ENCODE assay signal across 3 cellular contexts in genomic region chr16:1141716-1142115, GRCh38. TPM values are rescaled to one million over a fixed set of nuclear protein-coding genes. Genes with fewer than 3 reads are reported as not detected.
"Had no signal": no experiment of that assay in that cellular context is flagged by ENCODE, and none has a peak within 500 bp of the region (broad histone marks: within the 10 kb centered on the region; RNA-seq: fewer than 3 reads in every experiment).

No MANE protein-coding gene starts in this region.

- H3K4me3 ChIP-seq: GM12878 had no signal

- DNase-seq: GDM1, GF-D8 had no signal

- ATAC-seq: GM12878 had no signal

RNA-seq across cellular contexts. Expression of gene C1QTNF8, which starts 45.7 kb away (rescaled TPM):
- total RNA-seq: GM12878 had no signal
- polyA plus RNA-seq: GM12878 had no signal
